Comparison of ENCODE assay signal across 34 cellular contexts in the genomic region with DNA sequence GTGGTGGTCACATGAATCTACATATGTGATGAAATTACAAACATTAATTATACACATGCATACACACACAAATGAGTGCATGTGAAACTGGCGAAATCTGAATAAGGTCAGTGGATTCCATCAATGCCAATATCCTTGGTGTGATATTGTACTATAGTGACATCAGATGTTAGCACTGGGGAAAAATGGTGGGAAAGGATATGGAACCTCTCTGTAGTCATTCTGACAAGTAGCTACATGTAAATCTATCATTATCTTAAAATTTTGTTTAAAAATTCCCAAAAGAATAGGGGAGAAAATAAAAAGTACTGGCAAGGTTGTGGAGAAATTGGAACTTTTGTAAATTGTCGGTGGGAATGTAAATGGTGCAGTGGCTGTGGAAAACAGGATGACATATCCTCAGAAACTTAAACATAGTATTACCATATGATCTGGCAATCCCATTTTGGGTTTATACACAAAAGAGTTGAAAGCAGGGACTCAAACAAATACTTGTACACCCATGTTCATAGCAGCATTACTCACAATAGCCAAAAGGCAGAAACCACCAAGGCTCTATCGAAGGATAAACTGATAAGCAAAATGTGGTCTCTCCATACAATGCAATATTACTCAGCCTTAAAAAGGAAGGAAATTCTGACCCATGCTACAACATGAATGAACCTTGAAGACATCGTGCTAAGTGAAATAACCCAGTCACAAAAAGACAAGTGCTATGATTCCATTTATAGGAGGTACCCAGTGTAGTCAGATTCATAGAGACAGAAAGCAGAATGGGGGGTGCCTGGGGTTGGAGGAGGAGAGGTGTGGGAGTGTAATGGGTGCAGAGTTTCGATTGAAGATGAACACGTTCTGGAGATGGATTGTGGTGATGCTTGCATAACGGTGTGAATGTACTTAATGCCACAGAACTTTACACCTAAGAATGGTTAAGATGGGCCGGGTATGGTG. TPM values are rescaled to one million over a fixed set of nuclear protein-coding genes. Genes with fewer than 3 reads are reported as not detected.
DNase-seq lines count a peak whose midpoint lies in the region; ATAC-seq, FAIRE-seq and TF ChIP-seq lines count a peak whose summit lies in the region.
"Had no signal": no experiment of that assay in that cellular context is flagged by ENCODE, and none has a peak within 500 bp of the region (broad histone marks: within the 10 kb centered on the region; RNA-seq: fewer than 3 reads in every experiment).

No MANE protein-coding gene starts in this region.

- H3K27me3 Mint-ChIP-seq in T-helper 2 cell treated with Interferon-gamma antibody and Interleukin-4, amounts not matched to agents 5 μg/mL and 100 μg/mL, for 36 hours (ENCODE audit: low read depth), result no peaks in the 10 kb centered on the region
- H3K27me3 Mint-ChIP-seq in stimulated activated naive CD8-positive, alpha-beta T cell treated with anti-CD3 and anti-CD28 coated beads, Interleukin-15, amount 100 ng/mL, for 72 hours, result peaks cover 8% of the 10 kb centered on the region
- peaks cover 0 to 10% of the 10 kb centered on the region in 2 donors for H3K27me3 Mint-ChIP-seq in natural killer cell (ENCODE audit: low read depth in 2 of 2)

- H3K9me1 ChIP-seq in endothelial cell of umbilical vein (replicated peaks; ENCODE audit: control insufficient read depth, extremely low read depth, insufficient read depth, low read length), result no peaks in the 10 kb centered on the region

- H2AFZ ChIP-seq in endothelial cell of umbilical vein (ENCODE audit: low read depth, low read length), result no peak overlapping the region

- H3K4me2 ChIP-seq in endothelial cell of umbilical vein (ENCODE audit: insufficient read depth, low read length), result no peak overlapping the region

- peak; percentile 64 for FAIRE-seq in endothelial cell of umbilical vein (lab: Jason Lieb, UNC)
- FAIRE-seq: astrocyte, GM12891, H54, HTR-8/SVneo had no signal

- H3K9me3 Mint-ChIP-seq in T-helper 2 cell treated with Interferon-gamma antibody and Interleukin-4, amounts not matched to agents 5 μg/mL and 100 μg/mL, for 36 hours, result no peaks in the 10 kb centered on the region
- peaks cover 0 to 7% of the 10 kb centered on the region in 2 donors for H3K9me3 Mint-ChIP-seq in stimulated activated naive CD8-positive, alpha-beta T cell treated with anti-CD3 and anti-CD28 coated beads, Interleukin-15, amount 100 ng/mL, for 72 hours
- no peaks in the 10 kb centered on the region for H3K9me3 Mint-ChIP-seq in natural killer cell
- H3K9me3 Mint-ChIP-seq: central memory CD8-positive, alpha-beta T cell had no signal

- intact Hi-C loops in endothelial cell of umbilical vein (cut with micrococcal nuclease) (no loop called here), natural killer cell (cut with micrococcal nuclease) (no loop called here)

- H3K4me3 ChIP-seq in endothelial cell of umbilical vein (replicated peaks in 1 of 3; ENCODE audit: insufficient read depth in 1 of 3, low read depth in 1 of 3, low read length in 3 of 3), result no peak overlapping the region
- H3K4me3 ChIP-seq: gastroesophageal sphincter, lower lobe of right lung, prostate gland, right lobe of liver, suprapubic skin, upper lobe of left lung had no signal

- H3K4me1 Mint-ChIP-seq in T-helper 2 cell treated with Interferon-gamma antibody and Interleukin-4, amounts not matched to agents 5 μg/mL and 100 μg/mL, for 36 hours (ENCODE audit: low read depth), result no peaks in the 10 kb centered on the region
- H3K4me1 Mint-ChIP-seq in stimulated activated naive CD8-positive, alpha-beta T cell treated with anti-CD3 and anti-CD28 coated beads, Interleukin-15, amount 100 ng/mL, for 72 hours, result no peaks in the 10 kb centered on the region
- no peaks in the 10 kb centered on the region for H3K4me1 Mint-ChIP-seq in natural killer cell
- H3K4me1 Mint-ChIP-seq: activated naive CD8-positive, alpha-beta T cell treated with anti-CD3 and anti-CD28 coated beads, Interleukin-2, amount 10 ng/mL, durations not matched to agents 7 days and 5 days; CD8-positive, alpha-beta memory T cell; central memory CD8-positive, alpha-beta T cell; endodermal cell; naive thymus-derived CD8-positive, alpha-beta T cell had no signal

- CTCF ChIA-PET in endothelial cell of umbilical vein (lab: Charles Lee), result no interaction called here

- peak; percentile 30 for DNase-seq in stimulated activated CD4-positive, alpha-beta T cell treated with anti-CD3 and anti-CD28 coated beads, Interleukin-1b, Interleukin-23, amount 100 ng/mL, for 48 hours
- DNase-seq in stimulated activated CD4-positive, alpha-beta T cell treated with anti-CD3 and anti-CD28 coated beads, Interleukin-2, amount 100 ng/mL, for 48 hours, result no peak
- peak; percentile 34 for DNase-seq in T-helper 2 cell treated with Interferon-gamma antibody and Interleukin-4, amounts not matched to agents 5 μg/mL and 100 μg/mL, for 36 hours (ENCODE audit: low spot score)
- DNase-seq in endothelial cell of umbilical vein (ENCODE audit: low read depth, low spot score), result no peak
- no peak for DNase-seq in stimulated activated naive CD8-positive, alpha-beta T cell treated with anti-CD3 and anti-CD28 coated beads, Interleukin-15, amount 100 ng/mL, for 72 hours
- no peak for DNase-seq in natural killer cell
- DNase-seq in germinal center (ENCODE audit: low spot score), result no peak
- DNase-seq: activated CD4-positive, CD25-positive, alpha-beta regulatory T cell treated with anti-CD3 and anti-CD28 coated beads, Interleukin-2, amount 50 U/mL, for 72 hours; activated CD8-positive, alpha-beta memory T cell treated with anti-CD3 and anti-CD28 coated beads for 24 hours; activated naive CD8-positive, alpha-beta T cell treated with anti-CD3 and anti-CD28 coated beads, Interleukin-2, amount 10 ng/mL, durations not matched to agents 7 days and 5 days; CD8-positive, alpha-beta memory T cell; endodermal cell; hippocampal formation; lower lobe of right lung; naive thymus-derived CD8-positive, alpha-beta T cell; NCI-H1092 treated with DMSO at 0.1 percent for 48 hours; NCI-H187 treated with DMSO at 0.1 percent for 48 hours; NCI-H69; nucleus accumbens; right lobe of liver; SHP77; stimulated activated CD4-positive, alpha-beta T cell treated with anti-CD3 and anti-CD28 coated beads, Interleukin-4, amount 100 ng/mL, for 4 hours; stimulated activated naive B cell treated with anti-CD40 and anti-IgM and Interleukin-4, amounts not matched to agents 10 μg/mL and 1 μg/mL and 100 μg/mL, for 72 hours; upper lobe of left lung had no signal

- ATAC-seq in stimulated activated naive CD8-positive, alpha-beta T cell treated with anti-CD3 and anti-CD28 coated beads, Interleukin-15, amount 100 ng/mL, for 72 hours, result peak; percentile 23
- no peak for ATAC-seq in natural killer cell
- ATAC-seq: gastroesophageal sphincter; lower lobe of right lung; naive thymus-derived CD8-positive, alpha-beta T cell; Panc1; right lobe of liver; stimulated activated naive B cell treated with anti-CD40 and anti-IgM and Interleukin-4, amounts not matched to agents 10 μg/mL and 1 μg/mL and 100 μg/mL, for 72 hours had no signal

- no peak for TF ChIP-seq CTCF in endothelial cell of umbilical vein (IDR thresholded peaks at IDR 0.05; ENCODE audit: extremely low read depth in 1 of 2, insufficient read depth in 1 of 2, low read depth in 1 of 2, low read length in 2 of 2)
- TF ChIP-seq CTCF in natural killer cell (IDR thresholded peaks at IDR 0.05), result no peak

- H3K4me3 Mint-ChIP-seq in T-helper 2 cell treated with Interferon-gamma antibody and Interleukin-4, amounts not matched to agents 5 μg/mL and 100 μg/mL, for 36 hours, result no peak overlapping the region
- no peak overlapping the region for H3K4me3 Mint-ChIP-seq in stimulated activated naive CD8-positive, alpha-beta T cell treated with anti-CD3 and anti-CD28 coated beads, Interleukin-15, amount 100 ng/mL, for 72 hours
- no peak overlapping the region for H3K4me3 Mint-ChIP-seq in natural killer cell
- H3K4me3 Mint-ChIP-seq: activated naive CD8-positive, alpha-beta T cell treated with anti-CD3 and anti-CD28 coated beads, Interleukin-2, amount 10 ng/mL, durations not matched to agents 7 days and 5 days; CD8-positive, alpha-beta memory T cell; central memory CD8-positive, alpha-beta T cell; dendritic cell treated with granulocyte-macrophage colony-stimulating factor and Interleukin-4, amounts not matched to agents 40 ng/mL and 50 ng/mL, for 4 days; endodermal cell; naive thymus-derived CD8-positive, alpha-beta T cell; stimulated activated naive B cell treated with anti-CD40 and anti-IgM and Interleukin-4, amounts not matched to agents 10 μg/mL and 1 μg/mL and 100 μg/mL, for 72 hours had no signal

- no peak for TF ChIP-seq POLR2A in endothelial cell of umbilical vein (IDR thresholded peaks at IDR 0.05; ENCODE audit: low read depth, low read length)

- H3K9ac ChIP-seq in endothelial cell of umbilical vein (replicated peaks; ENCODE audit: extremely low read depth, insufficient read depth, low read length), result no peak overlapping the region

- no peaks in the 10 kb centered on the region for H3K79me2 ChIP-seq in endothelial cell of umbilical vein (ENCODE audit: control insufficient read depth, insufficient read depth, low read length)

- H3K27me3 ChIP-seq in endothelial cell of umbilical vein (ENCODE audit: control insufficient read depth in 2 of 2, insufficient read depth in 2 of 2, low read length in 2 of 2), result peaks cover 0 to 1% of the 10 kb centered on the region in 2 experiments
- H3K27me3 ChIP-seq: right lobe of liver, suprapubic skin, upper lobe of left lung had no signal

- H3K27ac Mint-ChIP-seq in T-helper 2 cell treated with Interferon-gamma antibody and Interleukin-4, amounts not matched to agents 5 μg/mL and 100 μg/mL, for 36 hours, result no peak overlapping the region
- peak overlapping the region in 1 of 2 donors; percentile 18 for H3K27ac Mint-ChIP-seq in stimulated activated naive CD8-positive, alpha-beta T cell treated with anti-CD3 and anti-CD28 coated beads, Interleukin-15, amount 100 ng/mL, for 72 hours
- no peak overlapping the region for H3K27ac Mint-ChIP-seq in natural killer cell
- H3K27ac Mint-ChIP-seq: activated naive CD8-positive, alpha-beta T cell treated with anti-CD3 and anti-CD28 coated beads, Interleukin-2, amount 10 ng/mL, durations not matched to agents 7 days and 5 days; dendritic cell treated with granulocyte-macrophage colony-stimulating factor and Interleukin-4, amounts not matched to agents 40 ng/mL and 50 ng/mL, for 4 days; endodermal cell; naive thymus-derived CD8-positive, alpha-beta T cell had no signal

- H3K27ac ChIP-seq in endothelial cell of umbilical vein (ENCODE audit: insufficient read depth, low read depth, low read length), result no peak overlapping the region
- H3K27ac ChIP-seq: gastroesophageal sphincter, lower lobe of right lung, prostate gland, right lobe of liver, suprapubic skin, upper lobe of left lung had no signal

- dilution Hi-C loops in endothelial cell of umbilical vein (cut with MboI; ENCODE audit: extremely low pct_ligation_motif_present, low sequenced_read_pairs), result no loop called here

- no TSS peak for BruUV-seq in endothelial cell of umbilical vein (replicated peaks; lab: Mats Ljungman, UMichigan)

- POLR2A ChIA-PET in endothelial cell of umbilical vein (lab: Charles Lee), result no interaction called here

- no peaks in the 10 kb centered on the region for H3K4me1 ChIP-seq in endothelial cell of umbilical vein (ENCODE audit: control insufficient read depth, extremely low read depth, insufficient read depth, low read length)
- H3K4me1 ChIP-seq: gastroesophageal sphincter, lower lobe of right lung, prostate gland, right lobe of liver, suprapubic skin, upper lobe of left lung had no signal

- H3K36me3 Mint-ChIP-seq in T-helper 2 cell treated with Interferon-gamma antibody and Interleukin-4, amounts not matched to agents 5 μg/mL and 100 μg/mL, for 36 hours (ENCODE audit: low read depth), result no peaks in the 10 kb centered on the region
- H3K36me3 Mint-ChIP-seq in natural killer cell, result no peaks in the 10 kb centered on the region
- H3K36me3 Mint-ChIP-seq: activated naive CD8-positive, alpha-beta T cell treated with anti-CD3 and anti-CD28 coated beads, Interleukin-2, amount 10 ng/mL, durations not matched to agents 7 days and 5 days; CD8-positive, alpha-beta memory T cell; naive thymus-derived CD8-positive, alpha-beta T cell; stimulated activated naive B cell treated with anti-CD40 and anti-IgM and Interleukin-4, amounts not matched to agents 10 μg/mL and 1 μg/mL and 100 μg/mL, for 72 hours had no signal

- H4K20me1 ChIP-seq in endothelial cell of umbilical vein (replicated peaks; ENCODE audit: control insufficient read depth, extremely low read depth, insufficient read depth, low read length), result no peaks in the 10 kb centered on the region

- no peaks in the 10 kb centered on the region for H3K36me3 ChIP-seq in endothelial cell of umbilical vein (ENCODE audit: control insufficient read depth in 2 of 2, extremely low read depth in 1 of 2, insufficient read depth in 2 of 2, low read length in 2 of 2)
- H3K36me3 ChIP-seq: gastroesophageal sphincter, lower lobe of right lung, prostate gland, right lobe of liver, suprapubic skin, upper lobe of left lung had no signal

- no peaks in the 10 kb centered on the region for H3K9me3 ChIP-seq in endothelial cell of umbilical vein (replicated peaks; ENCODE audit: control insufficient read depth, insufficient read depth, low read length)
- H3K9me3 ChIP-seq: gastroesophageal sphincter, lower lobe of right lung, prostate gland, right lobe of liver, suprapubic skin, upper lobe of left lung had no signal

RNA-seq across cellular contexts. Expression of a gene that starts 25.3 kb away (rescaled TPM):
- total RNA-seq in endothelial cell of umbilical vein, result 16.2 and 22.0 TPM in 2 replicates
- polyA plus RNA-seq in endothelial cell of umbilical vein, result 21.2 and 23.4 TPM in 2 replicates
- 13.6 and 15.2 TPM in 2 replicates for polyA plus RNA-seq in endothelial cell of umbilical vein (2011; cell fraction: cytosol; rRNA removed)
- polyA plus RNA-seq in endothelial cell of umbilical vein (2011; cell fraction: nucleus; rRNA removed), result 14.4 and 15.0 TPM in 2 replicates
- 13.6 and 15.6 TPM in 2 replicates for polyA plus RNA-seq in endothelial cell of umbilical vein (2012)
- polyA minus RNA-seq in endothelial cell of umbilical vein, result 54.7 and 62.5 TPM in 2 replicates
- polyA minus RNA-seq in endothelial cell of umbilical vein (2011; cell fraction: cytosol; rRNA and poly(A)+ RNA removed), result 4.6 TPM
- polyA minus RNA-seq in endothelial cell of umbilical vein (2011; cell fraction: nucleus; rRNA and poly(A)+ RNA removed), result 21.1 and 24.5 TPM in 2 replicates
- total RNA-seq in natural killer cell, result not detected
- total RNA-seq: naive thymus-derived CD8-positive, alpha-beta T cell had no signal
- polyA plus RNA-seq: CD8-positive, alpha-beta memory T cell; naive thymus-derived CD8-positive, alpha-beta T cell had no signal

Comparison
In these comparisons a context has a peak if more than half of its experiments do, and no peak if none do; other contexts are left out.
1. DNase-seq: peak in stimulated activated CD4-positive, alpha-beta T cell treated with anti-CD3 and anti-CD28 coated beads, Interleukin-1b, Interleukin-23, amount 100 ng/mL, for 48 hours (single experiment) and T-helper 2 cell treated with Interferon-gamma antibody and Interleukin-4, amounts not matched to agents 5 μg/mL and 100 μg/mL, for 36 hours (single experiment); none in stimulated activated CD4-positive, alpha-beta T cell treated with anti-CD3 and anti-CD28 coated beads, Interleukin-2, amount 100 ng/mL, for 48 hours (0 of 2), endothelial cell of umbilical vein (single experiment), stimulated activated naive CD8-positive, alpha-beta T cell treated with anti-CD3 and anti-CD28 coated beads, Interleukin-15, amount 100 ng/mL, for 72 hours (0 of 2), natural killer cell (single experiment) and germinal center (single experiment).
2. RNA of a gene that starts 25.3 kb away (total RNA-seq): 16.2 to 22.0 TPM in endothelial cell of umbilical vein; not detected in natural killer cell; every median in the first group is over 10 times any median in the second.